Comparison of ENCODE assay signal across 8 cellular contexts in the genomic region with DNA sequence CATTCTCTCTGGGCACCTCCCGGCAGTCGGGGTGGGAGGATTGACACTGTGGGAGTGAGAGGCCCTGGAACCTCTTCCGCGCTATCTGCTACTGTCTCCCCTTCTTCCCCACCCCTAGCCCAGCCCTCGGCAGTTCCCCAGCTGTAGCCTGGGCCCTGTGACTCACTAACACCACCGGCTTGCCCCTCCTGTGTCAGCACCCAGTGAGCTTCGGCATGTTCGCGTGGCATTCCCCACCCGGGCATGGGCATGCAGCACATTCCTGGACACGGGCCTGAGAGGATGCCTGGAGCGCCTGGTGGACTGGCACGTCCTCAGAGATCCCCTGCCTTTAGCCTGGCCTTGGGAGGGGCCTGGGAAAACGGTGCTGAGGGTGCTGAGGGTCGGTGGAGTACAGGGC. TPM values are rescaled to one million over a fixed set of nuclear protein-coding genes. Genes with fewer than 3 reads are reported as not detected.
A peak's percentile ranks its signal among the peaks of the same experiment; 100 is the strongest.
DNase-seq lines count a peak whose midpoint lies in the region; ATAC-seq and TF ChIP-seq lines count a peak whose summit lies in the region.

No MANE protein-coding gene starts in this region.

- H3K4me1 ChIP-seq in ectodermal cell (ENCODE audit: control insufficient read depth, insufficient read depth, low read length) = peaks cover 26% of the 10 kb centered on the region
- H3K4me1 ChIP-seq in mucosa of descending colon (ENCODE audit: low read depth) = peaks cover 11% of the 10 kb centered on the region
- no peaks in the 10 kb centered on the region for H3K4me1 ChIP-seq in urinary bladder (ENCODE audit: insufficient read depth)

- intact Hi-C loops in activated CD4-positive, alpha-beta memory T cell treated with anti-CD3 and anti-CD28 coated beads for 36 hours (cut with micrococcal nuclease) = no loop called here
- intact Hi-C loops in mucosa of descending colon (cut with DNase I, micrococcal nuclease) = no loop called here

- H3K27ac ChIP-seq in ectodermal cell (ENCODE audit: insufficient read depth, low read depth, low read length, poor library complexity, severe bottlenecking) (no peak overlapping the region), urinary bladder (ENCODE audit: low read depth) (no peak overlapping the region)

- TF ChIP-seq CTCF in mucosa of descending colon (IDR thresholded peaks at IDR 0.05) = no peak

- H3K27me3 ChIP-seq in ectodermal cell (ENCODE audit: control insufficient read depth, insufficient read depth, low read length, poor library complexity, severe bottlenecking) = no peaks in the 10 kb centered on the region

- no peaks in the 10 kb centered on the region for H3K9me3 Mint-ChIP-seq in activated CD4-positive, alpha-beta memory T cell treated with anti-CD3 and anti-CD28 coated beads for 36 hours
- H3K9me3 Mint-ChIP-seq in activated CD4-positive, alpha-beta memory T cell treated with anti-CD3 and anti-CD28 coated beads, Interleukin-2, amount 10 ng/mL, durations not matched to agents 7 days and 5 days = no peaks in the 10 kb centered on the region

- WGBS in ectodermal cell, 2 experiments = 41 to 44% methylated on average over 15 of the region's 15 CpGs
- 46% methylated on average over 15 of the region's 15 CpGs for WGBS in urinary bladder

- ATAC-seq in mucosa of descending colon (peak; percentile 3), HG03378 (IDR thresholded peaks at IDR 0.05; ENCODE audit: unreplicated experiment) (no peak), GM19023 (IDR thresholded peaks at IDR 0.05; ENCODE audit: unreplicated experiment) (no peak), HG03196 (IDR thresholded peaks at IDR 0.05; ENCODE audit: unreplicated experiment) (no peak)

- H3K4me1 Mint-ChIP-seq in activated CD4-positive, alpha-beta memory T cell treated with anti-CD3 and anti-CD28 coated beads for 36 hours (ENCODE audit: low read depth) = peaks cover 8% of the 10 kb centered on the region
- H3K4me1 Mint-ChIP-seq in activated CD4-positive, alpha-beta memory T cell treated with anti-CD3 and anti-CD28 coated beads, Interleukin-2, amount 10 ng/mL, durations not matched to agents 7 days and 5 days = peaks cover 11% of the 10 kb centered on the region

- DNase-seq in activated CD4-positive, alpha-beta memory T cell treated with anti-CD3 and anti-CD28 coated beads for 36 hours = no peak
- DNase-seq in activated CD4-positive, alpha-beta memory T cell treated with anti-CD3 and anti-CD28 coated beads, Interleukin-2, amount 10 ng/mL, durations not matched to agents 7 days and 5 days = no peak
- peak in 1 of 3 donors; percentile 60 for DNase-seq in mucosa of descending colon

- CTCF ChIA-PET in activated CD4-positive, alpha-beta memory T cell treated with anti-CD3 and anti-CD28 coated beads for 36 hours (lab: Charles Lee) = no interaction called here
- CTCF ChIA-PET in activated CD4-positive, alpha-beta memory T cell treated with anti-CD3 and anti-CD28 coated beads, Interleukin-2, amount 10 ng/mL, durations not matched to agents 7 days and 5 days (lab: Charles Lee) = no interaction called here

- no peaks in the 10 kb centered on the region for H3K9me3 ChIP-seq in ectodermal cell (ENCODE audit: control insufficient read depth, low read length)
- no peaks in the 10 kb centered on the region for H3K9me3 ChIP-seq in mucosa of descending colon

- H3K36me3 ChIP-seq in ectodermal cell (ENCODE audit: control insufficient read depth, insufficient read depth, low read length) (no peaks in the 10 kb centered on the region), mucosa of descending colon (ENCODE audit: low read depth) (no peaks in the 10 kb centered on the region), urinary bladder (ENCODE audit: insufficient read depth) (no peaks in the 10 kb centered on the region)

- no peak overlapping the region for H3K27ac Mint-ChIP-seq in activated CD4-positive, alpha-beta memory T cell treated with anti-CD3 and anti-CD28 coated beads for 36 hours
- no peak overlapping the region for H3K27ac Mint-ChIP-seq in activated CD4-positive, alpha-beta memory T cell treated with anti-CD3 and anti-CD28 coated beads, Interleukin-2, amount 10 ng/mL, durations not matched to agents 7 days and 5 days

- H3K4me3 Mint-ChIP-seq in activated CD4-positive, alpha-beta memory T cell treated with anti-CD3 and anti-CD28 coated beads for 36 hours = peak overlapping the region; percentile 8
- H3K4me3 Mint-ChIP-seq in activated CD4-positive, alpha-beta memory T cell treated with anti-CD3 and anti-CD28 coated beads, Interleukin-2, amount 10 ng/mL, durations not matched to agents 7 days and 5 days = no peak overlapping the region

- H3K27me3 Mint-ChIP-seq in activated CD4-positive, alpha-beta memory T cell treated with anti-CD3 and anti-CD28 coated beads for 36 hours = peaks cover 1% of the 10 kb centered on the region
- peaks cover 28% of the 10 kb centered on the region for H3K27me3 Mint-ChIP-seq in activated CD4-positive, alpha-beta memory T cell treated with anti-CD3 and anti-CD28 coated beads, Interleukin-2, amount 10 ng/mL, durations not matched to agents 7 days and 5 days

- no peaks in the 10 kb centered on the region for H3K36me3 Mint-ChIP-seq in activated CD4-positive, alpha-beta memory T cell treated with anti-CD3 and anti-CD28 coated beads for 36 hours
- H3K36me3 Mint-ChIP-seq in activated CD4-positive, alpha-beta memory T cell treated with anti-CD3 and anti-CD28 coated beads, Interleukin-2, amount 10 ng/mL, durations not matched to agents 7 days and 5 days (ENCODE audit: low read depth) = no peaks in the 10 kb centered on the region

- H3K4me3 ChIP-seq in ectodermal cell (ENCODE audit: insufficient read depth, low read depth, low read length) (peak overlapping the region; percentile 67), mucosa of descending colon (no peak overlapping the region), urinary bladder (ENCODE audit: low read depth, low read length) (peak overlapping the region; percentile 46)

- POLR2A ChIA-PET in activated CD4-positive, alpha-beta memory T cell treated with anti-CD3 and anti-CD28 coated beads for 36 hours (lab: Charles Lee) = no interaction called here
- POLR2A ChIA-PET in activated CD4-positive, alpha-beta memory T cell treated with anti-CD3 and anti-CD28 coated beads, Interleukin-2, amount 10 ng/mL, durations not matched to agents 7 days and 5 days (lab: Charles Lee) = no interaction called here

RNA-seq across cellular contexts. Expression of a gene that starts 1.3 kb away (rescaled TPM):
- 1 to 10 TPM; 2.5 to 2.6 TPM for total RNA-seq in activated CD4-positive, alpha-beta memory T cell treated with anti-CD3 and anti-CD28 coated beads for 36 hours
- total RNA-seq in activated CD4-positive, alpha-beta memory T cell treated with anti-CD3 and anti-CD28 coated beads, Interleukin-2, amount 10 ng/mL, durations not matched to agents 7 days and 5 days = 1 to 10 TPM; 1.1 to 1.4 TPM
- 37.4 TPM for polyA plus RNA-seq in ectodermal cell (2013, experiment 1 of 4)
- 34.2 TPM for polyA plus RNA-seq in ectodermal cell (2013, experiment 2 of 4)
- 26.0 TPM for polyA plus RNA-seq in ectodermal cell (2013, experiment 3 of 4)
- polyA plus RNA-seq in ectodermal cell (2013, experiment 4 of 4) = 31.5 TPM
- total RNA-seq in mucosa of descending colon (10 to 100 TPM; 32.1 to 41.2 (median 37.0) TPM), urinary bladder (3.5 TPM)
- polyA plus RNA-seq in urinary bladder = 6.0 TPM

RNA-seq across cellular contexts. Expression of a gene that starts 49.9 kb away (rescaled TPM):
- total RNA-seq in activated CD4-positive, alpha-beta memory T cell treated with anti-CD3 and anti-CD28 coated beads for 36 hours = 1 to 10 TPM in 1 of 2 experiments, under 1 TPM in 1; 0.90 to 1.2 TPM
- total RNA-seq in activated CD4-positive, alpha-beta memory T cell treated with anti-CD3 and anti-CD28 coated beads, Interleukin-2, amount 10 ng/mL, durations not matched to agents 7 days and 5 days = under 1 TPM; 0.55 to 0.65 TPM
- 16.6 TPM for polyA plus RNA-seq in ectodermal cell (2013, experiment 1 of 4)
- 19.7 TPM for polyA plus RNA-seq in ectodermal cell (2013, experiment 2 of 4)
- polyA plus RNA-seq in ectodermal cell (2013, experiment 3 of 4) = 8.4 TPM
- 9.3 TPM for polyA plus RNA-seq in ectodermal cell (2013, experiment 4 of 4)
- total RNA-seq in mucosa of descending colon = under 1 TPM; 0.14 to 0.46 (median 0.19) TPM
- not detected for total RNA-seq in urinary bladder
- 0.03 TPM for polyA plus RNA-seq in urinary bladder
